13 cellular contexts compared by ENCODE assay signal in the genomic region with DNA sequence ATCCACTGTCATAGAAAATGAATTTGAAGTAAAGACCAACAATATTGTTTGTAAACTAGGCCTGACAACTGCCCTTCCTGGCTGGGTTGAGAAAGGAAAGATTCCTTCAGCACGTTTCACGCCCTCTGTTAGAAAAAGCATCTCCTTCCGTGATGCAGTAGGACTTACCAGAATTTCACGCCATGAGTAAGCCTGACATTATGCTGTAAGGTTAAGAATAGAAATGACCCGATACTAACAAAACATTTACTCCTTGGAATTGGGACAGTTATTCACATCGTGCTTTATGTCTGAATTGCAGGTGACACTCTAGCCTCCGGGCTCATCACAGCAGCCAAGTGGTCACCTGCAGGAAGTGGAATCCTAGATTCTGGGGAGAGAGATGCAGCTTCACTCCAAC. TPM values are rescaled to one million over a fixed set of nuclear protein-coding genes. Genes with fewer than 3 reads are reported as not detected.
DNase-seq lines count a peak whose midpoint lies in the region; FAIRE-seq and TF ChIP-seq lines count a peak whose summit lies in the region.
"Had no signal": no experiment of that assay in that cellular context is flagged by ENCODE, and none has a peak within 500 bp of the region (broad histone marks: within the 10 kb centered on the region; RNA-seq: fewer than 3 reads in every experiment).

No MANE protein-coding gene starts in this region.

- H3K4me3 ChIP-seq in BJ (ENCODE audit: low read depth, low read length): no peak overlapping the region
- no peak overlapping the region for H3K4me3 ChIP-seq in adipocyte (ENCODE audit: low read length)
- no peak overlapping the region for H3K4me3 ChIP-seq in prostate gland
- no peak overlapping the region for H3K4me3 ChIP-seq in stomach
- H3K4me3 ChIP-seq: GM12878, thyroid gland had no signal

- no peak overlapping the region for H3K27ac ChIP-seq in prostate gland
- H3K27ac ChIP-seq in stomach: no peak overlapping the region
- H3K27ac ChIP-seq: thyroid gland had no signal

- H3K9ac ChIP-seq in adipocyte (ENCODE audit: low read length): no peak overlapping the region

- FAIRE-seq in HTR-8/SVneo (lab: Jason Lieb, UNC): peak; percentile 90
- FAIRE-seq: GM12878 had no signal

- CTCF ChIA-PET in BJ (lab: Yijun Ruan, JAX): no interaction called here

- TF ChIP-seq POLR2A in prostate gland (IDR thresholded peaks at IDR 0.05): no peak
- no peak for TF ChIP-seq POLR2A in stomach (IDR thresholded peaks at IDR 0.05)

- peak; percentile 62 for DNase-seq in BJ (ENCODE audit: low read depth)
- DNase-seq in HTR-8/SVneo (ENCODE audit: insufficient read length, low spot score): peak; percentile 51
- peak; percentile 90 for DNase-seq in adipocyte (ENCODE audit: low read depth)
- DNase-seq in islet precursor cell: peak; percentile 53
- no peak for DNase-seq in prostate gland (ENCODE audit: low spot score)
- no peak for DNase-seq in stomach
- DNase-seq in AML-193 (lab: John Stamatoyannopoulos, UW): no peak
- no peak for DNase-seq in cortex of kidney (lab: John Stamatoyannopoulos, UW)
- DNase-seq: activated T-cell treated with anti-CD3 and anti-CD28 coated beads, Interleukin-2, amount 50 U/mL, for 1 hour; NCI-H1436 treated with DMSO at 0.1 percent for 48 hours; thyroid gland had no signal

- TF ChIP-seq CTCF in BJ (IDR thresholded peaks at IDR 0.05; ENCODE audit: insufficient read depth, low read depth, low read length): no peak
- no peak for TF ChIP-seq CTCF in prostate gland (IDR thresholded peaks at IDR 0.05)
- TF ChIP-seq CTCF in stomach (IDR thresholded peaks at IDR 0.05): no peak

- POLR2A ChIA-PET in BJ (lab: Charles Lee): no interaction called here

- H3K9me3 ChIP-seq in adipocyte (ENCODE audit: control insufficient read depth, low read length) (no peaks in the 10 kb centered on the region), prostate gland (no peaks in the 10 kb centered on the region), stomach (no peaks in the 10 kb centered on the region)
- H3K9me3 ChIP-seq: thyroid gland had no signal

- 56% methylated on average over 7 of the region's 7 CpGs for WGBS in prostate gland
- 74 to 86% (median 81%) methylated on average over 7 of the region's 7 CpGs for WGBS in stomach, 5 donors

- peaks cover 13% of the 10 kb centered on the region for H3K4me1 ChIP-seq in adipocyte (ENCODE audit: control insufficient read depth, insufficient read depth, low read length)
- H3K4me1 ChIP-seq in prostate gland (replicated peaks): no peaks in the 10 kb centered on the region
- H3K4me1 ChIP-seq in stomach: no peaks in the 10 kb centered on the region
- H3K4me1 ChIP-seq: thyroid gland had no signal

- intact Hi-C loops in prostate gland (cut with DNase I): no loop called here
- intact Hi-C loops in stomach (cut with DNase I; ENCODE audit: low total_unique reads): no loop called here

- H3K36me3 ChIP-seq in BJ (ENCODE audit: control insufficient read depth, insufficient read depth, low read length) (no peaks in the 10 kb centered on the region), adipocyte (ENCODE audit: control insufficient read depth, insufficient read depth, low read length, severe bottlenecking) (no peaks in the 10 kb centered on the region), prostate gland (no peaks in the 10 kb centered on the region), stomach (no peaks in the 10 kb centered on the region)
- H3K36me3 ChIP-seq: thyroid gland had no signal

- no peaks in the 10 kb centered on the region for H3K27me3 ChIP-seq in BJ (ENCODE audit: control insufficient read depth, insufficient read depth, low read length)
- H3K27me3 ChIP-seq in adipocyte (replicated peaks; ENCODE audit: control insufficient read depth, insufficient read depth, low read length): no peaks in the 10 kb centered on the region
- no peaks in the 10 kb centered on the region for H3K27me3 ChIP-seq in prostate gland (replicated peaks; ENCODE audit: insufficient read depth)
- H3K27me3 ChIP-seq in stomach: no peaks in the 10 kb centered on the region
- H3K27me3 ChIP-seq: thyroid gland had no signal

- no peak for TF ChIP-seq EP300 in stomach (IDR thresholded peaks at IDR 0.05)

RNA-seq across cellular contexts. Expression of a gene that starts 17.6 kb away (rescaled TPM):
- polyA plus RNA-seq in BJ (2011; rRNA removed) (0.43 TPM in 2 replicates), stomach (under 1 TPM in 1 of 3 donors, not detected in 2; 0.31 TPM)
- 0.41 and 0.90 TPM in 2 replicates for polyA minus RNA-seq in BJ (2011; rRNA and poly(A)+ RNA removed)
- total RNA-seq in prostate gland (10 to 100 TPM in 1 of 2 donors, not detected in 1; 29.7 TPM), stomach (under 1 TPM in 1 of 5 donors, not detected in 4; 0.89 TPM)
- total RNA-seq: progenitor cell of endocrine pancreas had no signal

Comparison
In these comparisons a context has a peak if more than half of its experiments do, and no peak if none do; other contexts are left out.
1. DNase-seq: peak in BJ (single experiment), HTR-8/SVneo (single experiment), adipocyte (single experiment) and islet precursor cell (single experiment); none in prostate gland (single experiment), stomach (single experiment), AML-193 (0 of 2) and cortex of kidney (single experiment).